In genomic region chrX:134462927-134463326, GRCh38 we compare ENCODE assay signal across 28 cellular contexts.
"Had no signal": no experiment of that assay in that cellular context is flagged by ENCODE, and none has a peak within 500 bp of the region (broad histone marks: within the 10 kb centered on the region; RNA-seq: fewer than 3 reads in every experiment).

No MANE protein-coding gene starts in this region.

- H3K9me3 Mint-ChIP-seq: activated naive CD4-positive, alpha-beta T cell treated with anti-CD3 and anti-CD28 coated beads, Interleukin-2, amount 10 ng/mL, durations not matched to agents 7 days and 5 days; activated naive CD8-positive, alpha-beta T cell treated with anti-CD3 and anti-CD28 coated beads, Interleukin-2, amount 10 ng/mL, durations not matched to agents 7 days and 5 days; activated T-helper 1 cell treated with anti-CD3 and anti-CD28 coated beads, Interleukin-12 subunit alpha, Interleukin-12 subunit beta, Interleukin-2, Interleukin-4 antibody, amounts not matched to agents 30 ng/mL and 10 ng/mL and 1 ng/mL, durations not matched to agents 14 hours and 24 hours and 36 hours; effector memory CD8-positive, alpha-beta T cell; natural killer cell; neural progenitor cell had no signal

- H2AFZ ChIP-seq: neural progenitor cell, parathyroid adenoma had no signal

- H3K9ac ChIP-seq: neural progenitor cell, parathyroid adenoma had no signal

- H3K4me3 Mint-ChIP-seq: activated naive CD4-positive, alpha-beta T cell treated with anti-CD3 and anti-CD28 coated beads, Interleukin-2, amount 10 ng/mL, durations not matched to agents 7 days and 5 days; activated naive CD8-positive, alpha-beta T cell treated with anti-CD3 and anti-CD28 coated beads, Interleukin-2, amount 10 ng/mL, durations not matched to agents 7 days and 5 days; effector memory CD8-positive, alpha-beta T cell; natural killer cell had no signal

- H3K27ac Mint-ChIP-seq: activated naive CD4-positive, alpha-beta T cell treated with anti-CD3 and anti-CD28 coated beads, Interleukin-2, amount 10 ng/mL, durations not matched to agents 7 days and 5 days; activated naive CD8-positive, alpha-beta T cell treated with anti-CD3 and anti-CD28 coated beads, Interleukin-2, amount 10 ng/mL, durations not matched to agents 7 days and 5 days; activated T-helper 1 cell treated with anti-CD3 and anti-CD28 coated beads, Interleukin-12 subunit alpha, Interleukin-12 subunit beta, Interleukin-2, Interleukin-4 antibody, amounts not matched to agents 30 ng/mL and 10 ng/mL and 1 ng/mL, durations not matched to agents 14 hours and 24 hours and 36 hours; effector memory CD8-positive, alpha-beta T cell; natural killer cell; neural progenitor cell had no signal

- DNase-seq: activated CD4-positive, alpha-beta T cell treated with anti-CD3 and anti-CD28 coated beads for 48 hours; activated CD4-positive, alpha-beta T cell treated with anti-CD3 and anti-CD28 coated beads, Interleukin-2, amount 50 U/mL, for 48 hours; activated CD8-positive, alpha-beta memory T cell treated with anti-CD3 and anti-CD28 coated beads for 24 hours; activated CD8-positive, alpha-beta memory T cell treated with anti-CD3 and anti-CD28 coated beads, Interleukin-2, amount 50 U/mL, for 4 hours; activated gamma-delta T cell; activated naive CD4-positive, alpha-beta T cell treated with anti-CD3 and anti-CD28 coated beads, Interleukin-2, amount 10 ng/mL, durations not matched to agents 7 days and 5 days; activated naive CD8-positive, alpha-beta T cell treated with anti-CD3 and anti-CD28 coated beads, Interleukin-2, amount 10 ng/mL, durations not matched to agents 7 days and 5 days; activated T-cell treated with anti-CD3 and anti-CD28 coated beads, Interleukin-2, amount 50 U/mL, for 1 hour; caudate nucleus; cortex of kidney; effector memory CD8-positive, alpha-beta T cell; foreskin fibroblast; heart left ventricle; lower lobe of right lung; mesenchymal stem cell; natural killer cell; occipital lobe; right cardiac atrium; spleen; stimulated activated naive CD4-positive, alpha-beta T cell; T1000; WERI-Rb-1 had no signal

- H3K36me3 ChIP-seq: ascending aorta, heart left ventricle, lower lobe of right lung, neural progenitor cell, spleen, tibial nerve, WERI-Rb-1 had no signal

- H3K36me3 Mint-ChIP-seq: natural killer cell had no signal

- H3K27ac ChIP-seq: ascending aorta, heart left ventricle, lower lobe of right lung, neural progenitor cell, parathyroid adenoma, spleen, tibial nerve, WERI-Rb-1 had no signal

- H3K9me3 ChIP-seq: ascending aorta, heart left ventricle, lower lobe of right lung, spleen, tibial nerve had no signal

- H3K27me3 ChIP-seq: ascending aorta, heart left ventricle, neural progenitor cell, spleen, tibial nerve had no signal

- H3K27me3 Mint-ChIP-seq: activated naive CD4-positive, alpha-beta T cell treated with anti-CD3 and anti-CD28 coated beads, Interleukin-2, amount 10 ng/mL, durations not matched to agents 7 days and 5 days; activated naive CD8-positive, alpha-beta T cell treated with anti-CD3 and anti-CD28 coated beads, Interleukin-2, amount 10 ng/mL, durations not matched to agents 7 days and 5 days; effector memory CD8-positive, alpha-beta T cell had no signal

- H3K4me2 ChIP-seq: neural progenitor cell had no signal

- H3K4me3 ChIP-seq: ascending aorta, heart left ventricle, lower lobe of right lung, neural progenitor cell, spleen, tibial nerve had no signal

- ATAC-seq: activated CD4-positive, CD25-positive, alpha-beta regulatory T cell treated with anti-CD3 and anti-CD28 coated beads, Interleukin-2, amount 50 U/mL, for 24 hours; effector memory CD8-positive, alpha-beta T cell; heart left ventricle; lower lobe of right lung; natural killer cell; right cardiac atrium had no signal

- H3K4me1 ChIP-seq: ascending aorta, lower lobe of right lung, neural progenitor cell, parathyroid adenoma, tibial nerve had no signal
